ENCODE assay signal across 3 cellular contexts in the genomic region with DNA sequence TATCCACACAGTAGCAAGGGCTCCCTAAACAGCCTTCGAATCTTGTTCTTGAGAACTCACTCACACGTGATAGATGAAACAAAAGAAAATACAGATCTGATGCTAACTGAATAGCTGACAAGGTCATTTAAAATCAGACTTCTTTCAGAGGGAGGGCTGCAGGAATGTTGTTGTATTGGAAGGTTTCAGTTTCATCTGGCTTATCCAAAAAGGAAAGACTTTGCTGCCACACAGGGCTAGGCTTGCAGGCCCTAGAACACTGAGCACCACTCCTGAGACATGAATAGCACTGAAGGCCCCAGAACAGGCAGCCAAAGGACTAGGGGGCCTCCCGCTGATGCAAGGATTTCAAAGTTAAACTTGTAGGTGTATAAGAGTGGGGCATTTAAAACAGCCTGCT.
TF ChIP-seq lines count a peak whose summit lies in the region.

No MANE protein-coding gene starts in this region.

TF ChIP-seq in liver, 16 proteins besides CTCF, POLR2A, EP300 and RAD21 (continued from another document):
- TF ChIP-seq, protein P1, sequence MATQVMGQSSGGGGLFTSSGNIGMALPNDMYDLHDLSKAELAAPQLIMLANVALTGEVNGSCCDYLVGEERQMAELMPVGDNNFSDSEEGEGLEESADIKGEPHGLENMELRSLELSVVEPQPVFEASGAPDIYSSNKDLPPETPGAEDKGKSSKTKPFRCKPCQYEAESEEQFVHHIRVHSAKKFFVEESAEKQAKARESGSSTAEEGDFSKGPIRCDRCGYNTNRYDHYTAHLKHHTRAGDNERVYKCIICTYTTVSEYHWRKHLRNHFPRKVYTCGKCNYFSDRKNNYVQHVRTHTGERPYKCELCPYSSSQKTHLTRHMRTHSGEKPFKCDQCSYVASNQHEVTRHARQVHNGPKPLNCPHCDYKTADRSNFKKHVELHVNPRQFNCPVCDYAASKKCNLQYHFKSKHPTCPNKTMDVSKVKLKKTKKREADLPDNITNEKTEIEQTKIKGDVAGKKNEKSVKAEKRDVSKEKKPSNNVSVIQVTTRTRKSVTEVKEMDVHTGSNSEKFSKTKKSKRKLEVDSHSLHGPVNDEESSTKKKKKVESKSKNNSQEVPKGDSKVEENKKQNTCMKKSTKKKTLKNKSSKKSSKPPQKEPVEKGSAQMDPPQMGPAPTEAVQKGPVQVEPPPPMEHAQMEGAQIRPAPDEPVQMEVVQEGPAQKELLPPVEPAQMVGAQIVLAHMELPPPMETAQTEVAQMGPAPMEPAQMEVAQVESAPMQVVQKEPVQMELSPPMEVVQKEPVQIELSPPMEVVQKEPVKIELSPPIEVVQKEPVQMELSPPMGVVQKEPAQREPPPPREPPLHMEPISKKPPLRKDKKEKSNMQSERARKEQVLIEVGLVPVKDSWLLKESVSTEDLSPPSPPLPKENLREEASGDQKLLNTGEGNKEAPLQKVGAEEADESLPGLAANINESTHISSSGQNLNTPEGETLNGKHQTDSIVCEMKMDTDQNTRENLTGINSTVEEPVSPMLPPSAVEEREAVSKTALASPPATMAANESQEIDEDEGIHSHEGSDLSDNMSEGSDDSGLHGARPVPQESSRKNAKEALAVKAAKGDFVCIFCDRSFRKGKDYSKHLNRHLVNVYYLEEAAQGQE (IDR thresholded peaks at IDR 0.05), result no peak
- TF ChIP-seq GABPA (IDR thresholded peaks at IDR 0.05 in 1 of 2, conservative IDR thresholded peaks at IDR 0.05 in 1 of 2) (no peak), SP1 (IDR thresholded peaks at IDR 0.05) (no peak), JUND (IDR thresholded peaks at IDR 0.05) (no peak), EGR1 (IDR thresholded peaks at IDR 0.05; ENCODE audit: low read depth in 2 of 2) (no peak), RXRA (IDR thresholded peaks at IDR 0.05) (no peak)
- TF ChIP-seq, protein P2, sequence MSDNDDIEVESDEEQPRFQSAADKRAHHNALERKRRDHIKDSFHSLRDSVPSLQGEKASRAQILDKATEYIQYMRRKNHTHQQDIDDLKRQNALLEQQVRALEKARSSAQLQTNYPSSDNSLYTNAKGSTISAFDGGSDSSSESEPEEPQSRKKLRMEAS (IDR thresholded peaks at IDR 0.05), result no peak

TF ChIP-seq in HepG2, 621 proteins besides CTCF, POLR2A, EP300 and RAD21 (continued from another document):
- TF ChIP-seq, protein P3, sequence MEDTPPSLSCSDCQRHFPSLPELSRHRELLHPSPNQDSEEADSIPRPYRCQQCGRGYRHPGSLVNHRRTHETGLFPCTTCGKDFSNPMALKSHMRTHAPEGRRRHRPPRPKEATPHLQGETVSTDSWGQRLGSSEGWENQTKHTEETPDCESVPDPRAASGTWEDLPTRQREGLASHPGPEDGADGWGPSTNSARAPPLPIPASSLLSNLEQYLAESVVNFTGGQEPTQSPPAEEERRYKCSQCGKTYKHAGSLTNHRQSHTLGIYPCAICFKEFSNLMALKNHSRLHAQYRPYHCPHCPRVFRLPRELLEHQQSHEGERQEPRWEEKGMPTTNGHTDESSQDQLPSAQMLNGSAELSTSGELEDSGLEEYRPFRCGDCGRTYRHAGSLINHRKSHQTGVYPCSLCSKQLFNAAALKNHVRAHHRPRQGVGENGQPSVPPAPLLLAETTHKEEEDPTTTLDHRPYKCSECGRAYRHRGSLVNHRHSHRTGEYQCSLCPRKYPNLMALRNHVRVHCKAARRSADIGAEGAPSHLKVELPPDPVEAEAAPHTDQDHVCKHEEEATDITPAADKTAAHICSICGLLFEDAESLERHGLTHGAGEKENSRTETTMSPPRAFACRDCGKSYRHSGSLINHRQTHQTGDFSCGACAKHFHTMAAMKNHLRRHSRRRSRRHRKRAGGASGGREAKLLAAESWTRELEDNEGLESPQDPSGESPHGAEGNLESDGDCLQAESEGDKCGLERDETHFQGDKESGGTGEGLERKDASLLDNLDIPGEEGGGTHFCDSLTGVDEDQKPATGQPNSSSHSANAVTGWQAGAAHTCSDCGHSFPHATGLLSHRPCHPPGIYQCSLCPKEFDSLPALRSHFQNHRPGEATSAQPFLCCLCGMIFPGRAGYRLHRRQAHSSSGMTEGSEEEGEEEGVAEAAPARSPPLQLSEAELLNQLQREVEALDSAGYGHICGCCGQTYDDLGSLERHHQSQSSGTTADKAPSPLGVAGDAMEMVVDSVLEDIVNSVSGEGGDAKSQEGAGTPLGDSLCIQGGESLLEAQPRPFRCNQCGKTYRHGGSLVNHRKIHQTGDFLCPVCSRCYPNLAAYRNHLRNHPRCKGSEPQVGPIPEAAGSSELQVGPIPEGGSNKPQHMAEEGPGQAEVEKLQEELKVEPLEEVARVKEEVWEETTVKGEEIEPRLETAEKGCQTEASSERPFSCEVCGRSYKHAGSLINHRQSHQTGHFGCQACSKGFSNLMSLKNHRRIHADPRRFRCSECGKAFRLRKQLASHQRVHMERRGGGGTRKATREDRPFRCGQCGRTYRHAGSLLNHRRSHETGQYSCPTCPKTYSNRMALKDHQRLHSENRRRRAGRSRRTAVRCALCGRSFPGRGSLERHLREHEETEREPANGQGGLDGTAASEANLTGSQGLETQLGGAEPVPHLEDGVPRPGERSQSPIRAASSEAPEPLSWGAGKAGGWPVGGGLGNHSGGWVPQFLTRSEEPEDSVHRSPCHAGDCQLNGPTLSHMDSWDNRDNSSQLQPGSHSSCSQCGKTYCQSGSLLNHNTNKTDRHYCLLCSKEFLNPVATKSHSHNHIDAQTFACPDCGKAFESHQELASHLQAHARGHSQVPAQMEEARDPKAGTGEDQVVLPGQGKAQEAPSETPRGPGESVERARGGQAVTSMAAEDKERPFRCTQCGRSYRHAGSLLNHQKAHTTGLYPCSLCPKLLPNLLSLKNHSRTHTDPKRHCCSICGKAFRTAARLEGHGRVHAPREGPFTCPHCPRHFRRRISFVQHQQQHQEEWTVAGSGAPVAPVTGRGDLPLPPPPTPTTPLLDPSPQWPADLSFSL (CRISPR knock-in tag; IDR thresholded peaks at IDR 0.05), result no peak
- TF ChIP-seq SPEN (CRISPR knock-in tag; IDR thresholded peaks at IDR 0.05; ENCODE audit: low read depth), result no peak

TF ChIP-seq in SK-N-SH treated with all-trans-retinoic acid at 6 μM for 48 hours, 23 proteins besides CTCF, POLR2A, EP300 and RAD21 (continued from another document):
- TF ChIP-seq ESRRG (CRISPR knock-in tag; IDR thresholded peaks at IDR 0.05), result no peak
- no peak for TF ChIP-seq ZNF565 (CRISPR knock-in tag; conservative IDR thresholded peaks at IDR 0.05; ENCODE audit: low read depth)
- TF ChIP-seq ARNTL (CRISPR knock-in tag; IDR thresholded peaks at IDR 0.05; ENCODE audit: borderline replicate concordance, low read depth), result no peak
- TF ChIP-seq RARB (CRISPR knock-in tag; IDR thresholded peaks at IDR 0.05), result no peak
- TF ChIP-seq TCF4 (CRISPR knock-in tag; IDR thresholded peaks at IDR 0.05; ENCODE audit: borderline replicate concordance), result no peak
- TF ChIP-seq OSR1 (CRISPR knock-in tag; IDR thresholded peaks at IDR 0.05), result no peak
- TF ChIP-seq BACH2 (CRISPR knock-in tag; IDR thresholded peaks at IDR 0.05; ENCODE audit: borderline replicate concordance), result no peak
- no peak for TF ChIP-seq ZFP3 (CRISPR knock-in tag; IDR thresholded peaks at IDR 0.05)
- no peak for TF ChIP-seq CSDC2 (CRISPR knock-in tag; IDR thresholded peaks at IDR 0.05)
- TF ChIP-seq, protein P4, sequence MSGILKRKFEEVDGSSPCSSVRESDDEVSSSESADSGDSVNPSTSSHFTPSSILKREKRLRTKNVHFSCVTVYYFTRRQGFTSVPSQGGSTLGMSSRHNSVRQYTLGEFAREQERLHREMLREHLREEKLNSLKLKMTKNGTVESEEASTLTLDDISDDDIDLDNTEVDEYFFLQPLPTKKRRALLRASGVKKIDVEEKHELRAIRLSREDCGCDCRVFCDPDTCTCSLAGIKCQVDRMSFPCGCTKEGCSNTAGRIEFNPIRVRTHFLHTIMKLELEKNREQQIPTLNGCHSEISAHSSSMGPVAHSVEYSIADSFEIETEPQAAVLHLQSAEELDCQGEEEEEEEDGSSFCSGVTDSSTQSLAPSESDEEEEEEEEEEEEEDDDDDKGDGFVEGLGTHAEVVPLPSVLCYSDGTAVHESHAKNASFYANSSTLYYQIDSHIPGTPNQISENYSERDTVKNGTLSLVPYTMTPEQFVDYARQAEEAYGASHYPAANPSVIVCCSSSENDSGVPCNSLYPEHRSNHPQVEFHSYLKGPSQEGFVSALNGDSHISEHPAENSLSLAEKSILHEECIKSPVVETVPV (CRISPR knock-in tag; IDR thresholded peaks at IDR 0.05), result no peak
